ENCODE assay signal across 22 cellular contexts in genomic region chr3:244041-244440, GRCh38. TPM values are rescaled to one million over a fixed set of nuclear protein-coding genes. Genes with fewer than 3 reads are reported as not detected.
A peak's percentile ranks its signal among the peaks of the same experiment; 100 is the strongest.
DNase-seq lines count a peak whose midpoint lies in the region; ATAC-seq and TF ChIP-seq lines count a peak whose summit lies in the region.
"Had no signal": no experiment of that assay in that cellular context is flagged by ENCODE, and none has a peak within 500 bp of the region (broad histone marks: within the 10 kb centered on the region; RNA-seq: fewer than 3 reads in every experiment).

No MANE protein-coding gene starts in this region.

- peak; percentile 74 for DNase-seq in AG04450 (ENCODE audit: low read depth, low spot score)
- peak; percentile 90 for DNase-seq in IMR-90
- peak; percentile 72 for DNase-seq in astrocyte of the cerebellum (ENCODE audit: low read depth)
- peak; percentile 72 to 97 for DNase-seq in fibroblast of lung (ENCODE audit: low read depth in 2 of 2)
- DNase-seq in HK-2 (ENCODE audit: unreplicated experiment) = no peak
- DNase-seq in D341Med (ENCODE audit: low spot score) = no peak
- DNase-seq in activated CD8-positive, alpha-beta memory T cell treated with anti-CD3 and anti-CD28 coated beads, Interleukin-2, amount 50 U/mL, for 4 hours = no peak
- no peak for DNase-seq in BE2C
- DNase-seq: CD8-positive, alpha-beta T cell; DND-41; GDM1; MM.1S; NCI-H187 treated with DMSO at 0.1 percent for 48 hours; NCI-H2171; NCI-H510A; NCI-H774; PC-9 had no signal

- no peak overlapping the region for H2AFZ ChIP-seq in IMR-90 (replicated peaks; ENCODE audit: low read length, poor library complexity)
- H2AFZ ChIP-seq in fibroblast of lung (ENCODE audit: low read length) = no peak overlapping the region
- H2AFZ ChIP-seq: GM23248, PC-9 had no signal

- intact Hi-C loops in IMR-90 (cut with micrococcal nuclease) = loop anchor here (5.0 kb wide), 1 partner anchor 103 kb away; no protein-coding TSS in a partner anchor

- dilution Hi-C loops in IMR-90 (cut with HindIII; ENCODE audit: low sequenced_read_pairs, unreplicated experiment) = no loop called here

- no peak overlapping the region for H3K23ac ChIP-seq in IMR-90 (ENCODE audit: low read depth, low read length)

- no TSS peak for BruUV-seq in IMR-90 (replicated peaks; lab: Mats Ljungman, UMichigan)

- H2BK15ac ChIP-seq in IMR-90 (ENCODE audit: low read depth, low read length) = peak overlapping the region; percentile 34; the same call in 1 of the 3 replicates

- H3K9ac ChIP-seq in IMR-90 (ENCODE audit: low read depth, low read length) (no peak overlapping the region), fibroblast of lung (ENCODE audit: insufficient read depth, low read length) (no peak overlapping the region)
- H3K9ac ChIP-seq: GM23248 had no signal

- H2AK9ac ChIP-seq in IMR-90 (replicated peaks; ENCODE audit: low read depth, low read length, poor library complexity) = no peak overlapping the region

- no peak overlapping the region for H3K56ac ChIP-seq in IMR-90 (ENCODE audit: extremely low read depth, insufficient read depth, low read length)

- H4K20me1 ChIP-seq in IMR-90 (ENCODE audit: insufficient read depth, low read length) (0 out of 2 replicates have a peak, but pooled peaks cover 3% of the 10 kb centered on the region), fibroblast of lung (ENCODE audit: control insufficient read depth, extremely low read depth, insufficient read depth, low read length) (no peaks in the 10 kb centered on the region)

- no peaks in the 10 kb centered on the region for H3K79me1 ChIP-seq in IMR-90 (ENCODE audit: low read depth in 1 of 2, low read length in 2 of 2)

- H3K27me3 ChIP-seq in AG04450 (ENCODE audit: control insufficient read depth, insufficient read depth, low read length) (no peaks in the 10 kb centered on the region), IMR-90 (ENCODE audit: control insufficient read depth, insufficient read depth, low read length) (no peaks in the 10 kb centered on the region), fibroblast of lung (ENCODE audit: control insufficient read depth, insufficient read depth, low read length) (no peaks in the 10 kb centered on the region), BE2C (no peaks in the 10 kb centered on the region)
- H3K27me3 ChIP-seq: SJSA1 had no signal

- TF ChIP-seq RAD21 in IMR-90 (IDR thresholded peaks at IDR 0.05; ENCODE audit: low read length) = no peak

- peak overlapping the region; percentile 25; the same call in 1 of the 2 replicates for H2BK120ac ChIP-seq in IMR-90 (ENCODE audit: low read depth, low read length)

- H4K91ac ChIP-seq in IMR-90 (ENCODE audit: insufficient read depth, low read depth, low read length) = peak overlapping the region; percentile 10; the same call in 1 of the 2 replicates

- H3K14ac ChIP-seq in IMR-90 (replicated peaks; ENCODE audit: low read depth, low read length) = no peak overlapping the region

- H3K4me1 ChIP-seq in IMR-90 (ENCODE audit: control insufficient read depth, insufficient read depth, low read length) (peaks cover 2% of the 10 kb centered on the region; the same call in 1 of the 2 replicates), fibroblast of lung (ENCODE audit: control insufficient read depth, extremely low read depth, insufficient read depth, low read length) (no peaks in the 10 kb centered on the region), BE2C (no peaks in the 10 kb centered on the region)
- H3K4me1 ChIP-seq: SJSA1 had no signal

- 0 out of 4 replicates have a peak overlapping the region, but pooled peaks of 1 of the 2 experiments have one; percentile 4 for H4K8ac ChIP-seq in IMR-90 (ENCODE audit: low read depth in 2 of 2, low read length in 2 of 2)

- no peak overlapping the region for H2AK5ac ChIP-seq in IMR-90 (ENCODE audit: low read depth, low read length)

- TF ChIP-seq POLR2A in IMR-90 (IDR thresholded peaks at IDR 0.05; ENCODE audit: low read depth, low read length) = no peak

- H3K9me1 ChIP-seq in IMR-90 (ENCODE audit: insufficient read depth, low read length) = no peaks in the 10 kb centered on the region

- H4K5ac ChIP-seq in IMR-90 (ENCODE audit: low read depth, low read length) = no peak overlapping the region

- TF ChIP-seq CTCF in AG04450 (IDR thresholded peaks at IDR 0.05; ENCODE audit: low read depth, low read length) (no peak), IMR-90 (conservative IDR thresholded peaks at IDR 0.05; ENCODE audit: low read depth, low read length) (no peak), astrocyte of the cerebellum (IDR thresholded peaks at IDR 0.05; ENCODE audit: low read depth, low read length, missing control alignments) (no peak), fibroblast of lung (conservative IDR thresholded peaks at IDR 0.05 in 1 of 2, IDR thresholded peaks at IDR 0.05 in 1 of 2; ENCODE audit: low read depth in 1 of 2, low read length in 2 of 2) (no peak), BE2C (IDR thresholded peaks at IDR 0.05; ENCODE audit: low read depth, low read length) (no peak)

- H3K27ac ChIP-seq in AG04450 (ENCODE audit: low read depth, low read length) (peak overlapping the region; percentile 71), IMR-90 (ENCODE audit: insufficient read depth, low read length) (no peak overlapping the region), fibroblast of lung (ENCODE audit: insufficient read depth, low read length) (no peak overlapping the region)
- H3K27ac ChIP-seq: GM23248, PC-9, SJSA1 had no signal

- H3K36me3 ChIP-seq in IMR-90 (ENCODE audit: control insufficient read depth, insufficient read depth, low read length) = no peaks in the 10 kb centered on the region
- no peaks in the 10 kb centered on the region for H3K36me3 ChIP-seq in fibroblast of lung (ENCODE audit: control insufficient read depth, insufficient read depth, low read length)
- no peaks in the 10 kb centered on the region for H3K36me3 ChIP-seq in BE2C
- H3K36me3 ChIP-seq: SJSA1 had no signal

- H2BK20ac ChIP-seq in IMR-90 (ENCODE audit: low read depth, low read length) = no peak overlapping the region

- in situ Hi-C loops in IMR-90 (cut with MboI; ENCODE audit: low sequenced_read_pairs) = no loop called here
- in situ Hi-C loops in astrocyte of the cerebellum (cut with HindIII; ENCODE audit: low sequenced_read_pairs) = no loop called here

- peak overlapping the region; percentile 5 for H3K4me3 ChIP-seq in AG04450 (ENCODE audit: low read depth, low read length)
- H3K4me3 ChIP-seq in IMR-90 (ENCODE audit: insufficient read depth, low read depth, low read length) = no peak overlapping the region
- H3K4me3 ChIP-seq in astrocyte of the cerebellum (ENCODE audit: low read depth, low read length) = no peak overlapping the region
- H3K4me3 ChIP-seq in fibroblast of lung (replicated peaks in 1 of 4; ENCODE audit: control extremely low read depth in 1 of 4, insufficient read depth in 1 of 4, low read depth in 3 of 4, low read length in 4 of 4) = peak overlapping the region in 1 of 4 experiments; percentile 28
- no peak overlapping the region for H3K4me3 ChIP-seq in BE2C (ENCODE audit: low read depth, low read length)
- H3K4me3 ChIP-seq: GM12878, GM23248, PC-9, SJSA1 had no signal

- POLR2A ChIA-PET in AG04450 (lab: Yijun Ruan, JAX) (interaction anchor here (0.7 to 1.5 kb wide), 3 partner anchors 104 to 112 kb away, joined by 3 to 6 read pairs (median 5); no protein-coding TSS in a partner anchor), IMR-90 (lab: Charles Lee; ENCODE audit: unreplicated experiment) (no interaction called here)

- ATAC-seq in IMR-90 (ENCODE audit: low read depth) = peak; percentile 34
- ATAC-seq: CD8-positive, alpha-beta T cell; GM12878; HCT116 had no signal

- peak overlapping the region; percentile 77 for H2BK5ac ChIP-seq in IMR-90 (ENCODE audit: low read depth, low read length, poor library complexity, severe bottlenecking)

- peak overlapping the region; percentile 84 for H3K4me2 ChIP-seq in IMR-90 (ENCODE audit: low read depth, low read length)
- H3K4me2 ChIP-seq in fibroblast of lung (ENCODE audit: extremely low read depth, insufficient read depth, low read length) = peak overlapping the region; percentile 27
- H3K4me2 ChIP-seq: PC-9 had no signal

- no peak overlapping the region for H3K4ac ChIP-seq in IMR-90 (ENCODE audit: low read depth, low read length)

- no peak overlapping the region for H3K18ac ChIP-seq in IMR-90 (ENCODE audit: low read depth, low read length)

- H3K9me3 ChIP-seq in AG04450 (ENCODE audit: control insufficient read depth, insufficient read depth, low read length) = no peaks in the 10 kb centered on the region
- no peaks in the 10 kb centered on the region for H3K9me3 ChIP-seq in IMR-90 (ENCODE audit: control insufficient read depth, insufficient read depth, low read length)
- H3K9me3 ChIP-seq in fibroblast of lung (ENCODE audit: control insufficient read depth, insufficient read depth, low read depth, low read length) = no peaks in the 10 kb centered on the region
- no peaks in the 10 kb centered on the region for H3K9me3 ChIP-seq in BE2C
- H3K9me3 ChIP-seq: SJSA1 had no signal

- WGBS in IMR-90 (ENCODE audit: extremely low coverage in 2 of 2, insufficient read length in 1 of 2), 2 experiments = no CpG with 5 or more reads among the region's 9 CpGs

- no peaks in the 10 kb centered on the region for H3K79me2 ChIP-seq in fibroblast of lung (ENCODE audit: control insufficient read depth, insufficient read depth, low read length)

- CTCF ChIA-PET in AG04450 (lab: Charles Lee) (interaction anchor here (2.5 kb wide), 1 partner anchor 110 kb away, joined by 16 read pairs; no protein-coding TSS in a partner anchor), IMR-90 (lab: Yijun Ruan, JAX) (interaction anchor here (0.9 kb wide), 1 partner anchor 110 kb away, joined by 3 read pairs; no protein-coding TSS in a partner anchor)

TF ChIP-seq in IMR-90, 13 proteins besides CTCF, POLR2A, EP300 and RAD21 (continues in another document):
- TF ChIP-seq CHD1 (IDR thresholded peaks at IDR 0.05; ENCODE audit: low read depth, low read length) = no peak
- peak; percentile 49; the same call in 1 of the 2 replicates for TF ChIP-seq FOS (IDR thresholded peaks at IDR 0.05; ENCODE audit: low read depth, low read length)
- peak; percentile 45 for TF ChIP-seq RCOR1 (IDR thresholded peaks at IDR 0.05; ENCODE audit: insufficient replicate concordance, low read length)

RNA-seq across cellular contexts. Expression of gene CHL1, which starts 47.5 kb away (rescaled TPM):
- polyA plus RNA-seq in AG04450 (2011; rRNA removed) = 0.25 and 0.40 TPM in 2 replicates
- 0.28 and 1.3 TPM in 2 replicates for polyA minus RNA-seq in AG04450 (2011; rRNA and poly(A)+ RNA removed)
- total RNA-seq in IMR-90 (2012; rRNA removed) = 1.6 and 2.2 TPM in 2 replicates
- polyA plus RNA-seq in IMR-90 (2012; rRNA removed) = 0.38 and 0.87 TPM in 2 replicates
- polyA plus RNA-seq in IMR-90 (2012; cell fraction: cytosol; rRNA removed) = 0.11 and 0.15 TPM in 2 replicates
- 0.08 and 0.50 TPM in 2 replicates for polyA plus RNA-seq in IMR-90 (2012; cell fraction: nucleus; rRNA removed; ENCODE audit: low replicate concordance)
- total RNA-seq in fibroblast of lung = 0.33 and 2.1 TPM in 2 replicates
- 0.01 and 0.07 TPM in 2 replicates for polyA plus RNA-seq in fibroblast of lung
- 0.17 TPM in 1 of 2 replicates, not detected in the other for polyA plus RNA-seq in fibroblast of lung (2012)
- polyA minus RNA-seq in fibroblast of lung (ENCODE audit: low replicate concordance) = not detected in 2 replicates
- not detected for polyA plus RNA-seq in BE2C (2012; ENCODE audit: insufficient read depth, insufficient read length, low read depth)
- total RNA-seq: CD8-positive, alpha-beta T cell; GM23248; PC-9; SJSA1 had no signal
- polyA plus RNA-seq: BJ, GM23248 had no signal

Comparison
In these comparisons a context has a peak if more than half of its experiments do, and no peak if none do; other contexts are left out.
1. DNase-seq: peak in AG04450 (single experiment), IMR-90 (single experiment), astrocyte of the cerebellum (single experiment) and fibroblast of lung (2 of 2); none in HK-2 (single experiment), D341Med (single experiment), activated CD8-positive, alpha-beta memory T cell treated with anti-CD3 and anti-CD28 coated beads, Interleukin-2, amount 50 U/mL, for 4 hours (single experiment) and BE2C (single experiment).